ENCODE assay signal across 8 cellular contexts in the genomic region with DNA sequence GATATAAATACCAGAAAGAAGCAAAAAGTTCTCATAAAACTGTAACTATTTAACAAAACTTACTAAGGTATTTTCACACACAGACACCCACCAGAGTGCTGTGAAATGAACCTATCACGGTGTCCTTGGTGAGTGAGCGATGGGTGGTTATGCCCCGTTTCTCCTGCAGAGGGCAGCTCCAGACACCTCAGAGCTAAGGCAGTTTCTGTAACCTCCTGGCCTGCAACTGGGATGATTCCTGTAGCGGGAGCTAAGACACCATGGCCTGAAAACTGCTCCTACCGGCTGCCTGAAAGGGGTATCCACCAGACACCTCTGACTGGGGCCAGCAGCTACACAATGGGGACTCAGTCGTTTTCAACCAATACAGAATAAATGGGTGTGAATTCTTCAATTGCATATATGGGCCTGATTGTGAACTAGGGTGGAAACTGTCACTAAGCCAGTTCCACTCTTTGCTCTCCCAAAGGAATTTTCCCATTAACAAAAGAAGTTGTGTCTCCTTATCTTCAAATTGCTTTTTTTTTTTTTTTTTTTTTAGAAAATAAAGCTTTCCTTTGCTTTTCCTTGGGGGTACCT.
A peak's percentile ranks its signal among the peaks of the same experiment; 100 is the strongest.
DNase-seq lines count a peak whose midpoint lies in the region; ATAC-seq lines count a peak whose summit lies in the region.

No MANE protein-coding gene starts in this region.

- peak; percentile 88 for ATAC-seq in GM18511 (IDR thresholded peaks at IDR 0.05; ENCODE audit: unreplicated experiment)
- ATAC-seq in HG02970 (IDR thresholded peaks at IDR 0.05; ENCODE audit: low FRiP score, unreplicated experiment): peak; percentile 90

- DNase-seq in CD1c-positive myeloid dendritic cell (ENCODE audit: extremely low spot score) (peak; percentile 22), NCI-H2029 treated with DMSO at 0.1 percent for 48 hours (lab: John Stamatoyannopoulos, UW) (peak; percentile 3), iPS DF 4.7 (ENCODE audit: extremely low read depth, low spot score) (peak; percentile 89), superior temporal gyrus (ENCODE audit: extremely low spot score) (peak; percentile 61), DMS79 treated with DMSO at 0.1 percent for 48 hours (lab: John Stamatoyannopoulos, UW) (no peak)
- DNase-seq in activated CD8-positive, alpha-beta memory T cell treated with anti-CD3 and anti-CD28 coated beads for 48 hours (ENCODE audit: low read depth in 2 of 3, low spot score in 2 of 3): peak in 2 of 3 experiments; percentile 1 to 4
